In the genomic region with DNA sequence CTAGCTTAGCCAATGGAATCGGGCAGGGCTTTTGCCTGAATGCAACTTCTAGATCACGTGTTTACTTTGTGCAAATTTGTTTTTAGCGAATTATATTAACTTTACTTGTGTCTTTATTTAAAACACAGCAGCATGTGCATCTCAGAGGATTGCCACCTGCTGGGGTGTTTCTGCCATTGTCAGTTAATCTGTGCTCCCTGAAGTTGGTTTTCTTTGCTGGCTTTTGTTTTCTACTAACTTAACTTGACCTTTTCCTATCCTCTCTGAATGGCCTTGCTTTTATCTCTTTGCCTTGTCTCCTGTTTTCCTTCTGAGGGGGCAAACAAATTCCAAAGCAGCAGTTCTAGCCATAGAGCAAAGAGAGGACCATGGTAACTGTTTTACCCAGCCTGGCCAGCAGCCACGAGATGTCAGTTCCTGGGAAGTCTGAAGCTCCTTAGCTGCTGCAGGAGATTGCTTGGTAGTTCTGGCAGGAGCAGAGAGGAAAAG, we compare ENCODE assay signal across 1 cellular context.
TF ChIP-seq lines count a peak whose summit lies in the region.

No MANE protein-coding gene starts in this region.

TF ChIP-seq in GM12878, 131 proteins besides CTCF, POLR2A, EP300 and RAD21 (continued from another document):
- TF ChIP-seq TARDBP (IDR thresholded peaks at IDR 0.05; ENCODE audit: borderline replicate concordance), result no peak
